22 cellular contexts compared by ENCODE assay signal in the genomic region with DNA sequence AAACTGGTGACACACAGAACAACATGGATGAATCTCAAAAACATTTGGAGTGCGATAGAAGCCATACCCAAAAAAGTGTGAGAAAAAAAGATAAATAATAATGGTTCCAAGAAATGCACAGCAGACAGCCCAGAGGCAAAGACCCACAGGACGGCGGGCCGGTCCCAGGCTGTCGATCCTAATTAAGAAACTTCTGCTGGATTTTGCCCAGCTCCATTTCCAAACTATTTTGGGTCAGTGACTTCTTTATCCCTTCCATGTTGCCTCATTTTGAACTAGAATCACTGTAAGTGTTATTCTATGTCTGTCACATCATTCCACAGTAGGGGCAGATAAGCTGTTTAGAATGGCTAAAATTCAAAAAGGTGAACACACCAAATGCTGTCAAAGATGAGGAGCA. TPM values are rescaled to one million over a fixed set of nuclear protein-coding genes. Genes with fewer than 3 reads are reported as not detected.
DNase-seq lines count a peak whose midpoint lies in the region; ATAC-seq and TF ChIP-seq lines count a peak whose summit lies in the region.
"Had no signal": no experiment of that assay in that cellular context is flagged by ENCODE, and none has a peak within 500 bp of the region (broad histone marks: within the 10 kb centered on the region; RNA-seq: fewer than 3 reads in every experiment).

No MANE protein-coding gene starts in this region.

- H2BK15ac ChIP-seq in IMR-90 (ENCODE audit: low read depth, low read length), result no peak overlapping the region

- dilution Hi-C loops in IMR-90 (cut with HindIII; ENCODE audit: low sequenced_read_pairs, unreplicated experiment), result no loop called here

- ATAC-seq in IMR-90 (ENCODE audit: low read depth), result no peak; the same call in 1 of the 2 replicates
- ATAC-seq in left lobe of liver, result no peak
- peak; percentile 28 for ATAC-seq in thoracic aorta (ENCODE audit: insufficient number of reproducible peaks, low FRiP score, low read depth)
- no peak for ATAC-seq in GM21619 (IDR thresholded peaks at IDR 0.05; ENCODE audit: unreplicated experiment)
- ATAC-seq: GM23338; stimulated activated naive CD8-positive, alpha-beta T cell treated with anti-CD3 and anti-CD28 coated beads, Interleukin-15, Interleukin-2, amounts not matched to agents 100 U/mL and 50 U/mL, for 24 hours had no signal

- H2BK5ac ChIP-seq in IMR-90 (ENCODE audit: low read depth, low read length, poor library complexity, severe bottlenecking), result peak overlapping the region; percentile 3

- no TSS peak for BruUV-seq in IMR-90 (replicated peaks; lab: Mats Ljungman, UMichigan)

- intact Hi-C loops in IMR-90 (cut with micrococcal nuclease), result no loop called here

- H3K56ac ChIP-seq in IMR-90 (ENCODE audit: extremely low read depth, insufficient read depth, low read length), result no peak overlapping the region

- H3K9me3 ChIP-seq in IMR-90 (ENCODE audit: control insufficient read depth, insufficient read depth, low read length) (no peaks in the 10 kb centered on the region), thoracic aorta (no peaks in the 10 kb centered on the region)
- H3K9me3 ChIP-seq: tibial nerve had no signal

- H4K20me1 ChIP-seq in IMR-90 (ENCODE audit: insufficient read depth, low read length), result peaks cover 3% of the 10 kb centered on the region; the same call in 1 of the 2 replicates

- no peak overlapping the region for H4K91ac ChIP-seq in IMR-90 (ENCODE audit: insufficient read depth, low read depth, low read length)

- no peak for TF ChIP-seq POLR2A in IMR-90 (IDR thresholded peaks at IDR 0.05; ENCODE audit: low read depth, low read length)

- peaks cover 36 to 49% of the 10 kb centered on the region in 2 experiments for H3K79me1 ChIP-seq in IMR-90 (ENCODE audit: low read depth in 1 of 2, low read length in 2 of 2)

- peaks cover 28% of the 10 kb centered on the region for H3K9me1 ChIP-seq in IMR-90 (ENCODE audit: insufficient read depth, low read length)

- peak overlapping the region; percentile 11; the same call in 1 of the 2 replicates for H3K27ac ChIP-seq in IMR-90 (ENCODE audit: insufficient read depth, low read length)
- H3K27ac ChIP-seq in brain microvascular endothelial cell, result no peak overlapping the region
- peak overlapping the region; percentile 2 to 6 for H3K27ac ChIP-seq in thoracic aorta
- H3K27ac ChIP-seq: parathyroid adenoma, skin epidermis, tibial nerve had no signal

- WGBS in IMR-90 (ENCODE audit: extremely low coverage in 2 of 2, insufficient read length in 1 of 2), 2 experiments, result 92% methylated on average over 5 of the region's 5 CpGs; no CpG with 5 or more reads in 1 of the 2 experiments

- H3K36me3 ChIP-seq in IMR-90 (ENCODE audit: control insufficient read depth, insufficient read depth, low read length), result peaks cover 21% of the 10 kb centered on the region
- H3K36me3 ChIP-seq in brain microvascular endothelial cell (replicated peaks), result peaks cover 17% of the 10 kb centered on the region
- peaks cover 17% of the 10 kb centered on the region for H3K36me3 ChIP-seq in thoracic aorta

- H3K9ac ChIP-seq in IMR-90 (ENCODE audit: low read depth, low read length), result no peak overlapping the region
- H3K9ac ChIP-seq: parathyroid adenoma had no signal

- 0 out of 2 replicates have a peak overlapping the region, but pooled peaks have one; percentile 1 for H2BK20ac ChIP-seq in IMR-90 (ENCODE audit: low read depth, low read length)

- no peak overlapping the region for H2AK9ac ChIP-seq in IMR-90 (replicated peaks; ENCODE audit: low read depth, low read length, poor library complexity)

- POLR2A ChIA-PET in IMR-90 (lab: Charles Lee; ENCODE audit: unreplicated experiment), result no interaction called here

- H3K4ac ChIP-seq in IMR-90 (ENCODE audit: low read depth, low read length), result no peak overlapping the region

- no peak overlapping the region for H2AK5ac ChIP-seq in IMR-90 (ENCODE audit: low read depth, low read length)

- no peak overlapping the region for H3K23ac ChIP-seq in IMR-90 (ENCODE audit: low read depth, low read length)

- H3K14ac ChIP-seq in IMR-90 (replicated peaks; ENCODE audit: low read depth, low read length), result no peak overlapping the region

- CTCF ChIA-PET in IMR-90 (lab: Yijun Ruan, JAX), result interaction anchor here (1.0 kb wide), 1 partner anchor 15 kb away, joined by 4 read pairs; no protein-coding TSS in a partner anchor

- in situ Hi-C loops in IMR-90 (cut with MboI; ENCODE audit: low sequenced_read_pairs), result loop anchor here (25.0 kb wide), 1 partner anchor 432 kb away; no protein-coding TSS in a partner anchor
- in situ Hi-C loops in brain microvascular endothelial cell (cut with HindIII; ENCODE audit: low pct_ligation_motif_present, low sequenced_read_pairs), result no loop called here

- no peak overlapping the region for H2BK120ac ChIP-seq in IMR-90 (ENCODE audit: low read depth, low read length)

- no peak overlapping the region for H4K5ac ChIP-seq in IMR-90 (ENCODE audit: low read depth, low read length)

- H2AFZ ChIP-seq in IMR-90 (replicated peaks; ENCODE audit: low read length, poor library complexity), result no peak overlapping the region
- H2AFZ ChIP-seq: GM23338, parathyroid adenoma had no signal

- H3K4me2 ChIP-seq in IMR-90 (ENCODE audit: low read depth, low read length), result no peak overlapping the region; the same call in 1 of the 2 replicates
- H3K4me2 ChIP-seq: GM23338 had no signal

- no peak for TF ChIP-seq RAD21 in IMR-90 (IDR thresholded peaks at IDR 0.05; ENCODE audit: low read length)

- H3K4me3 ChIP-seq in IMR-90 (ENCODE audit: insufficient read depth, low read depth, low read length), result no peak overlapping the region
- H3K4me3 ChIP-seq in brain microvascular endothelial cell (ENCODE audit: low read depth, low read length), result no peak overlapping the region
- H3K4me3 ChIP-seq in thoracic aorta, result no peak overlapping the region
- H3K4me3 ChIP-seq: GM23338, skin epidermis, tibial nerve had no signal

- H3K27me3 ChIP-seq in IMR-90 (ENCODE audit: control insufficient read depth, insufficient read depth, low read length) (no peaks in the 10 kb centered on the region), brain microvascular endothelial cell (replicated peaks) (no peaks in the 10 kb centered on the region), thoracic aorta (replicated peaks; ENCODE audit: insufficient read depth) (no peaks in the 10 kb centered on the region)
- H3K27me3 ChIP-seq: tibial nerve had no signal

- H4K8ac ChIP-seq in IMR-90 (ENCODE audit: low read depth in 2 of 2, low read length in 2 of 2), result peak overlapping the region in 1 of 2 experiments; percentile 5; a peak in 1 of 4 replicates

- H3K4me1 ChIP-seq in IMR-90 (ENCODE audit: control insufficient read depth, insufficient read depth, low read length) (peaks cover 14% of the 10 kb centered on the region), thoracic aorta (ENCODE audit: control insufficient read depth in 1 of 2, low read depth in 2 of 2) (peaks cover 0 to 21% of the 10 kb centered on the region in 2 donors)
- H3K4me1 ChIP-seq: parathyroid adenoma, tibial nerve had no signal

- H3K18ac ChIP-seq in IMR-90 (ENCODE audit: low read depth, low read length), result peak overlapping the region; percentile 15; the same call in 1 of the 2 replicates

- TF ChIP-seq CTCF in IMR-90 (conservative IDR thresholded peaks at IDR 0.05; ENCODE audit: low read depth, low read length) (no peak), brain microvascular endothelial cell (IDR thresholded peaks at IDR 0.05; ENCODE audit: low read depth, low read length, missing control alignments) (no peak), thoracic aorta (IDR thresholded peaks at IDR 0.05) (no peak)

- no peak for DNase-seq in IMR-90
- peak; percentile 0 for DNase-seq in brain microvascular endothelial cell
- peak; percentile 70 for DNase-seq in left lobe of liver (ENCODE audit: low spot score)
- no peak for DNase-seq in thoracic aorta (ENCODE audit: low spot score)
- no peak for DNase-seq in retina
- DNase-seq in DMS114 treated with DMSO at 0.1 percent for 48 hours (lab: John Stamatoyannopoulos, UW; ENCODE audit: unreplicated experiment), result no peak
- DNase-seq in occipital lobe (lab: John Stamatoyannopoulos, UW), result no peak
- DNase-seq: CD4-positive, alpha-beta memory T cell; hippocampal formation; mesenchymal stem cell; naive B cell; NCI-H1092; NCI-H2081; NCI-H446 treated with DMSO at 0.1 percent for 48 hours; NK-92 treated with Interleukin-12 subunit alpha and Interleukin-12 subunit beta, amount 100 ng/mL, for 24 hours; stimulated activated CD4-positive, alpha-beta T cell treated with anti-CD3 and anti-CD28 coated beads, Interleukin-2, amount 100 ng/mL, for 48 hours; stimulated activated naive CD8-positive, alpha-beta T cell treated with anti-CD3 and anti-CD28 coated beads, Interleukin-15, Interleukin-2, amounts not matched to agents 100 U/mL and 50 U/mL, for 24 hours had no signal

TF ChIP-seq in IMR-90, 13 proteins besides CTCF, POLR2A, EP300 and RAD21 (continues in another document):
- TF ChIP-seq, protein P1, sequence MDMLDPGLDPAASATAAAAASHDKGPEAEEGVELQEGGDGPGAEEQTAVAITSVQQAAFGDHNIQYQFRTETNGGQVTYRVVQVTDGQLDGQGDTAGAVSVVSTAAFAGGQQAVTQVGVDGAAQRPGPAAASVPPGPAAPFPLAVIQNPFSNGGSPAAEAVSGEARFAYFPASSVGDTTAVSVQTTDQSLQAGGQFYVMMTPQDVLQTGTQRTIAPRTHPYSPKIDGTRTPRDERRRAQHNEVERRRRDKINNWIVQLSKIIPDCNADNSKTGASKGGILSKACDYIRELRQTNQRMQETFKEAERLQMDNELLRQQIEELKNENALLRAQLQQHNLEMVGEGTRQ (IDR thresholded peaks at IDR 0.05; ENCODE audit: low read depth, low read length), result no peak
- TF ChIP-seq, protein P2, sequence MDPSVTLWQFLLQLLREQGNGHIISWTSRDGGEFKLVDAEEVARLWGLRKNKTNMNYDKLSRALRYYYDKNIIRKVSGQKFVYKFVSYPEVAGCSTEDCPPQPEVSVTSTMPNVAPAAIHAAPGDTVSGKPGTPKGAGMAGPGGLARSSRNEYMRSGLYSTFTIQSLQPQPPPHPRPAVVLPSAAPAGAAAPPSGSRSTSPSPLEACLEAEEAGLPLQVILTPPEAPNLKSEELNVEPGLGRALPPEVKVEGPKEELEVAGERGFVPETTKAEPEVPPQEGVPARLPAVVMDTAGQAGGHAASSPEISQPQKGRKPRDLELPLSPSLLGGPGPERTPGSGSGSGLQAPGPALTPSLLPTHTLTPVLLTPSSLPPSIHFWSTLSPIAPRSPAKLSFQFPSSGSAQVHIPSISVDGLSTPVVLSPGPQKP (IDR thresholded peaks at IDR 0.05; ENCODE audit: borderline replicate concordance, low read depth, low read length), result no peak
- no peak for TF ChIP-seq SMC3 (IDR thresholded peaks at IDR 0.05; ENCODE audit: low read depth, low read length)
- TF ChIP-seq CHD1 (IDR thresholded peaks at IDR 0.05; ENCODE audit: low read depth, low read length), result no peak
- no peak for TF ChIP-seq NFE2L2 (IDR thresholded peaks at IDR 0.05; ENCODE audit: low read depth, low read length)
- TF ChIP-seq MXI1 (IDR thresholded peaks at IDR 0.05; ENCODE audit: borderline replicate concordance, low read depth, low read length), result no peak

RNA-seq across cellular contexts. Expression of a gene that starts 7.8 kb away (rescaled TPM):
- 25.3 and 28.3 TPM in 2 replicates for total RNA-seq in IMR-90 (2012; rRNA removed)
- polyA plus RNA-seq in IMR-90 (2012; rRNA removed), result 17.1 and 18.8 TPM in 2 replicates
- polyA plus RNA-seq in IMR-90 (2012; cell fraction: cytosol; rRNA removed), result 8.8 and 12.8 TPM in 2 replicates
- 23.2 and 44.6 TPM in 2 replicates for polyA plus RNA-seq in IMR-90 (2012; cell fraction: nucleus; rRNA removed; ENCODE audit: low replicate concordance)
- 23.0 TPM for total RNA-seq in left lobe of liver
- total RNA-seq in thoracic aorta, result 10 to 100 TPM; 21.0 to 63.2 TPM
- total RNA-seq in occipital lobe, result 84.4 TPM

Comparison
In these comparisons a context has a peak if more than half of its experiments do, and no peak if none do; other contexts are left out.
1. DNase-seq: peak in brain microvascular endothelial cell (single experiment) and left lobe of liver (single experiment); none in IMR-90 (single experiment), thoracic aorta (single experiment), retina (single experiment), DMS114 treated with DMSO at 0.1 percent for 48 hours (single experiment) and occipital lobe (single experiment).